Comparison of ENCODE assay signal across 17 cellular contexts in genomic region chr2:220078439-220078838, GRCh38.
A peak's percentile ranks its signal among the peaks of the same experiment; 100 is the strongest.
DNase-seq lines count a peak whose midpoint lies in the region; ATAC-seq and TF ChIP-seq lines count a peak whose summit lies in the region.
"Had no signal": no experiment of that assay in that cellular context is flagged by ENCODE, and none has a peak within 500 bp of the region (broad histone marks: within the 10 kb centered on the region; RNA-seq: fewer than 3 reads in every experiment).

No MANE protein-coding gene starts in this region.

- H3K36me3 ChIP-seq in neural progenitor cell (no peaks in the 10 kb centered on the region), vagina (no peaks in the 10 kb centered on the region)
- H3K36me3 ChIP-seq: adrenal gland, Peyer's patch had no signal

- no peak for TF ChIP-seq POLR2A in vagina (IDR thresholded peaks at IDR 0.05)

- no peak overlapping the region for H3K4me2 ChIP-seq in neural progenitor cell

- H3K36me3 Mint-ChIP-seq in HFFc6 (ENCODE audit: low read depth) (peaks cover 4% of the 10 kb centered on the region; the same call in 1 of the 2 replicates), neural progenitor cell (no peaks in the 10 kb centered on the region)
- no peaks in the 10 kb centered on the region for H3K36me3 Mint-ChIP-seq in activated CD8-positive, alpha-beta T cell treated with anti-CD3 and anti-CD28 coated beads, Interleukin-2, amount 10 ng/mL, durations not matched to agents 7 days and 5 days (ENCODE audit: low read depth)
- H3K36me3 Mint-ChIP-seq: CD8-positive, alpha-beta T cell had no signal

- intact Hi-C loops in vagina (cut with DNase I): no loop called here

- no peak overlapping the region for H3K9ac ChIP-seq in neural progenitor cell

- H3K4me3 Mint-ChIP-seq in HFFc6: no peak overlapping the region
- no peak overlapping the region for H3K4me3 Mint-ChIP-seq in neural progenitor cell
- no peak overlapping the region for H3K4me3 Mint-ChIP-seq in activated CD8-positive, alpha-beta T cell treated with anti-CD3 and anti-CD28 coated beads, Interleukin-2, amount 10 ng/mL, durations not matched to agents 7 days and 5 days
- H3K4me3 Mint-ChIP-seq: activated CD4-positive, alpha-beta memory T cell treated with anti-CD3 and anti-CD28 coated beads, Interleukin-2, amount 10 ng/mL, durations not matched to agents 7 days and 5 days; activated T-helper 17 cell treated with anti-CD3 and anti-CD28 coated beads, Interleukin-2, amount 50 U/mL, for 72 hours; CD8-positive, alpha-beta T cell; dendritic cell treated with granulocyte-macrophage colony-stimulating factor and Interleukin-4, amounts not matched to agents 40 ng/mL and 50 ng/mL, for 4 days; H9 had no signal

- H4K20me1 ChIP-seq in neural progenitor cell (ENCODE audit: low read depth): no peaks in the 10 kb centered on the region

- ATAC-seq in activated CD8-positive, alpha-beta T cell treated with anti-CD3 and anti-CD28 coated beads, Interleukin-2, amount 10 ng/mL, durations not matched to agents 7 days and 5 days: no peak
- ATAC-seq in GM21619 (IDR thresholded peaks at IDR 0.05; ENCODE audit: unreplicated experiment) (no peak), HG03135 (IDR thresholded peaks at IDR 0.05; ENCODE audit: unreplicated experiment) (no peak)
- ATAC-seq: activated T-helper 17 cell treated with anti-CD3 and anti-CD28 coated beads, Interleukin-2, amount 50 U/mL, for 72 hours; CD8-positive, alpha-beta T cell; esophagus mucosa had no signal

- H3K4me1 Mint-ChIP-seq in HFFc6 (ENCODE audit: low read depth) (peaks cover 38% of the 10 kb centered on the region), neural progenitor cell (peaks cover 63% of the 10 kb centered on the region)
- H3K4me1 Mint-ChIP-seq in activated CD8-positive, alpha-beta T cell treated with anti-CD3 and anti-CD28 coated beads, Interleukin-2, amount 10 ng/mL, durations not matched to agents 7 days and 5 days (ENCODE audit: low read depth): no peaks in the 10 kb centered on the region
- H3K4me1 Mint-ChIP-seq: activated CD4-positive, alpha-beta memory T cell treated with anti-CD3 and anti-CD28 coated beads, Interleukin-2, amount 10 ng/mL, durations not matched to agents 7 days and 5 days; activated T-helper 17 cell treated with anti-CD3 and anti-CD28 coated beads, Interleukin-2, amount 50 U/mL, for 72 hours had no signal

- H3K27ac ChIP-seq in neural progenitor cell: no peak overlapping the region
- peak overlapping the region; percentile 51 for H3K27ac ChIP-seq in vagina
- H3K27ac ChIP-seq: adrenal gland, Peyer's patch had no signal

- H3K79me2 ChIP-seq in neural progenitor cell (ENCODE audit: low read depth): no peaks in the 10 kb centered on the region

- H3K27me3 Mint-ChIP-seq in HFFc6 (ENCODE audit: insufficient read depth): peaks cover 6% of the 10 kb centered on the region
- peaks cover 4% of the 10 kb centered on the region for H3K27me3 Mint-ChIP-seq in neural progenitor cell (ENCODE audit: insufficient read depth, low read depth)
- H3K27me3 Mint-ChIP-seq in activated CD8-positive, alpha-beta T cell treated with anti-CD3 and anti-CD28 coated beads, Interleukin-2, amount 10 ng/mL, durations not matched to agents 7 days and 5 days (ENCODE audit: low read depth): no peaks in the 10 kb centered on the region
- H3K27me3 Mint-ChIP-seq: activated CD4-positive, alpha-beta memory T cell treated with anti-CD3 and anti-CD28 coated beads, Interleukin-2, amount 10 ng/mL, durations not matched to agents 7 days and 5 days; dendritic cell treated with granulocyte-macrophage colony-stimulating factor and Interleukin-4, amounts not matched to agents 40 ng/mL and 50 ng/mL, for 4 days had no signal

- DNase-seq in HFFc6: no peak
- peak; percentile 49 for DNase-seq in fibroblast of mammary gland (ENCODE audit: low read depth)
- no peak for DNase-seq in neural progenitor cell (ENCODE audit: low spot score)
- no peak for DNase-seq in vagina (ENCODE audit: extremely low spot score in 2 of 2)
- DNase-seq in activated CD8-positive, alpha-beta T cell treated with anti-CD3 and anti-CD28 coated beads, Interleukin-2, amount 10 ng/mL, durations not matched to agents 7 days and 5 days: no peak
- DNase-seq: activated CD4-positive, alpha-beta memory T cell treated with anti-CD3 and anti-CD28 coated beads, Interleukin-2, amount 10 ng/mL, durations not matched to agents 7 days and 5 days; adrenal gland; CD8-positive, alpha-beta T cell; H9; MV-4-11; NCI-H2107; Peyer's patch had no signal

- peak overlapping the region; percentile 94; the same call in 1 of the 2 replicates for H3K27ac Mint-ChIP-seq in HFFc6
- peak overlapping the region; percentile 39 for H3K27ac Mint-ChIP-seq in neural progenitor cell
- no peak overlapping the region for H3K27ac Mint-ChIP-seq in activated CD8-positive, alpha-beta T cell treated with anti-CD3 and anti-CD28 coated beads, Interleukin-2, amount 10 ng/mL, durations not matched to agents 7 days and 5 days
- H3K27ac Mint-ChIP-seq: activated CD4-positive, alpha-beta memory T cell treated with anti-CD3 and anti-CD28 coated beads, Interleukin-2, amount 10 ng/mL, durations not matched to agents 7 days and 5 days; activated T-helper 17 cell treated with anti-CD3 and anti-CD28 coated beads, Interleukin-2, amount 50 U/mL, for 72 hours; CD8-positive, alpha-beta T cell; dendritic cell treated with granulocyte-macrophage colony-stimulating factor and Interleukin-4, amounts not matched to agents 40 ng/mL and 50 ng/mL, for 4 days; H9 had no signal

- H3F3A ChIP-seq in neural progenitor cell (ENCODE audit: low read depth): peaks cover 12% of the 10 kb centered on the region

- no peaks in the 10 kb centered on the region for H3K27me3 ChIP-seq in neural progenitor cell
- H3K27me3 ChIP-seq in vagina: no peaks in the 10 kb centered on the region
- H3K27me3 ChIP-seq: Peyer's patch had no signal

- TF ChIP-seq CTCF in HFFc6 (IDR thresholded peaks at IDR 0.05) (no peak), fibroblast of mammary gland (conservative IDR thresholded peaks at IDR 0.05; ENCODE audit: control insufficient read depth, insufficient read depth, low read depth, low read length) (no peak), neural progenitor cell (IDR thresholded peaks at IDR 0.05) (no peak), vagina (IDR thresholded peaks at IDR 0.05) (no peak)

- H3K9me3 ChIP-seq in neural progenitor cell (ENCODE audit: low read depth): no peaks in the 10 kb centered on the region
- no peaks in the 10 kb centered on the region for H3K9me3 ChIP-seq in vagina
- H3K9me3 ChIP-seq: adrenal gland, Peyer's patch had no signal

- H2AFZ ChIP-seq in neural progenitor cell (replicated peaks): no peak overlapping the region

- H3K4me1 ChIP-seq in neural progenitor cell (peaks cover 51% of the 10 kb centered on the region), vagina (peaks cover 27% of the 10 kb centered on the region)
- H3K4me1 ChIP-seq: adrenal gland, Peyer's patch had no signal

- H3K9me3 Mint-ChIP-seq in HFFc6 (no peaks in the 10 kb centered on the region), neural progenitor cell (peaks cover 12% of the 10 kb centered on the region)
- H3K9me3 Mint-ChIP-seq in activated CD8-positive, alpha-beta T cell treated with anti-CD3 and anti-CD28 coated beads, Interleukin-2, amount 10 ng/mL, durations not matched to agents 7 days and 5 days (ENCODE audit: insufficient read depth): no peaks in the 10 kb centered on the region
- H3K9me3 Mint-ChIP-seq: activated CD4-positive, alpha-beta memory T cell treated with anti-CD3 and anti-CD28 coated beads, Interleukin-2, amount 10 ng/mL, durations not matched to agents 7 days and 5 days; activated T-helper 17 cell treated with anti-CD3 and anti-CD28 coated beads, Interleukin-2, amount 50 U/mL, for 72 hours; CD8-positive, alpha-beta T cell; dendritic cell treated with granulocyte-macrophage colony-stimulating factor and Interleukin-4, amounts not matched to agents 40 ng/mL and 50 ng/mL, for 4 days; H9 had no signal

- POLR2A ChIA-PET in activated CD8-positive, alpha-beta T cell treated with anti-CD3 and anti-CD28 coated beads, Interleukin-2, amount 10 ng/mL, durations not matched to agents 7 days and 5 days (lab: Charles Lee): no interaction called here

- CTCF ChIA-PET in activated CD8-positive, alpha-beta T cell treated with anti-CD3 and anti-CD28 coated beads, Interleukin-2, amount 10 ng/mL, durations not matched to agents 7 days and 5 days (lab: Charles Lee): no interaction called here

- H3K4me3 ChIP-seq in fibroblast of mammary gland (ENCODE audit: control insufficient read depth, low read depth, low read length) (no peak overlapping the region), neural progenitor cell (no peak overlapping the region), vagina (no peak overlapping the region)
- H3K4me3 ChIP-seq: adrenal gland, Peyer's patch had no signal
